ENCODE assay signal across 1 cellular context in genomic region chr17:18260332-18261145, GRCh38.
A peak's percentile ranks its signal among the peaks of the same experiment; 100 is the strongest.
TF ChIP-seq lines count a peak whose summit lies in the region.

A gene with protein sequence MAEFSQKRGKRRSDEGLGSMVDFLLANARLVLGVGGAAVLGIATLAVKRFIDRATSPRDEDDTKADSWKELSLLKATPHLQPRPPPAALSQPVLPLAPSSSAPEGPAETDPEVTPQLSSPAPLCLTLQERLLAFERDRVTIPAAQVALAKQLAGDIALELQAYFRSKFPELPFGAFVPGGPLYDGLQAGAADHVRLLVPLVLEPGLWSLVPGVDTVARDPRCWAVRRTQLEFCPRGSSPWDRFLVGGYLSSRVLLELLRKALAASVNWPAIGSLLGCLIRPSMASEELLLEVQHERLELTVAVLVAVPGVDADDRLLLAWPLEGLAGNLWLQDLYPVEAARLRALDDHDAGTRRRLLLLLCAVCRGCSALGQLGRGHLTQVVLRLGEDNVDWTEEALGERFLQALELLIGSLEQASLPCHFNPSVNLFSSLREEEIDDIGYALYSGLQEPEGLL (plus strand): TSS chr17:18260662. CDS start chr17:18262721, 2,059 bp downstream.

TF ChIP-seq in GM12878, 131 proteins besides CTCF, POLR2A, EP300 and RAD21 (continued from another document and continues in another):
- TF ChIP-seq, protein P1, sequence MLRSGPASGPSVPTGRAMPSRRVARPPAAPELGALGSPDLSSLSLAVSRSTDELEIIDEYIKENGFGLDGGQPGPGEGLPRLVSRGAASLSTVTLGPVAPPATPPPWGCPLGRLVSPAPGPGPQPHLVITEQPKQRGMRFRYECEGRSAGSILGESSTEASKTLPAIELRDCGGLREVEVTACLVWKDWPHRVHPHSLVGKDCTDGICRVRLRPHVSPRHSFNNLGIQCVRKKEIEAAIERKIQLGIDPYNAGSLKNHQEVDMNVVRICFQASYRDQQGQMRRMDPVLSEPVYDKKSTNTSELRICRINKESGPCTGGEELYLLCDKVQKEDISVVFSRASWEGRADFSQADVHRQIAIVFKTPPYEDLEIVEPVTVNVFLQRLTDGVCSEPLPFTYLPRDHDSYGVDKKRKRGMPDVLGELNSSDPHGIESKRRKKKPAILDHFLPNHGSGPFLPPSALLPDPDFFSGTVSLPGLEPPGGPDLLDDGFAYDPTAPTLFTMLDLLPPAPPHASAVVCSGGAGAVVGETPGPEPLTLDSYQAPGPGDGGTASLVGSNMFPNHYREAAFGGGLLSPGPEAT (IDR thresholded peaks at IDR 0.05; ENCODE audit: low read depth) = peak; percentile 98
- no peak for TF ChIP-seq FOXK2 (IDR thresholded peaks at IDR 0.05)
- peak; percentile 38; the same call in 1 of the 2 replicates for TF ChIP-seq NKRF (conservative IDR thresholded peaks at IDR 0.05)
- TF ChIP-seq IRF4 (IDR thresholded peaks at IDR 0.05; ENCODE audit: low read depth, low read length) = no peak
- TF ChIP-seq NR2C2 (IDR thresholded peaks at IDR 0.05; ENCODE audit: borderline replicate concordance, control insufficient read depth, insufficient read length, low read depth) = no peak
- TF ChIP-seq IKZF2 (IDR thresholded peaks at IDR 0.05) = 0 out of 4 replicates have a peak, but pooled peaks of 1 of the 2 experiments have one; percentile 43
- TF ChIP-seq KDM1A (IDR thresholded peaks at IDR 0.05; ENCODE audit: borderline replicate concordance) = no peak
- TF ChIP-seq SRF (IDR thresholded peaks at IDR 0.05; ENCODE audit: low read depth in 2 of 2, low read length in 2 of 2) = no peak
- TF ChIP-seq ZNF207 (IDR thresholded peaks at IDR 0.05; ENCODE audit: borderline replicate concordance) = peak; percentile 37; the same call in 1 of the 2 replicates
- TF ChIP-seq BCLAF1 (IDR thresholded peaks at IDR 0.05) = no peak
- TF ChIP-seq USF1 (IDR thresholded peaks at IDR 0.05; ENCODE audit: borderline replicate concordance, extremely low read length, insufficient read depth, low read depth, low read length) = peak; percentile 62
- TF ChIP-seq MTA2 (IDR thresholded peaks at IDR 0.05; ENCODE audit: low read depth) = no peak
- TF ChIP-seq POU2F2 (IDR thresholded peaks at IDR 0.05; ENCODE audit: borderline replicate concordance, low read depth, low read length) = 0 out of 3 replicates have a peak, but pooled peaks have one; percentile 8
- no peak for TF ChIP-seq SMC3 (IDR thresholded peaks at IDR 0.05; ENCODE audit: borderline replicate concordance, low read length)
- no peak for TF ChIP-seq SMAD1 (IDR thresholded peaks at IDR 0.05; ENCODE audit: low read depth, partially characterized antibody)
- TF ChIP-seq YY1 (IDR thresholded peaks at IDR 0.05; ENCODE audit: low read depth, low read length) = no peak
- no peak for TF ChIP-seq NFIC (IDR thresholded peaks at IDR 0.05; ENCODE audit: low read depth, low read length)
- peak; percentile 44; the same call in 1 of the 2 replicates for TF ChIP-seq POLR2AphosphoS5 (IDR thresholded peaks at IDR 0.05; ENCODE audit: low read length)
- no peak for TF ChIP-seq CBFB (IDR thresholded peaks at IDR 0.05; ENCODE audit: low read depth)
- TF ChIP-seq ZNF622 (IDR thresholded peaks at IDR 0.05) = no peak
- no peak for TF ChIP-seq ZNF592 (IDR thresholded peaks at IDR 0.05)
- TF ChIP-seq PKNOX1 (IDR thresholded peaks at IDR 0.05) = peak; percentile 99
- TF ChIP-seq ZNF217 (IDR thresholded peaks at IDR 0.05) = 0 out of 2 replicates have a peak, but pooled peaks have one; percentile 21
- no peak for TF ChIP-seq RBBP5 (conservative IDR thresholded peaks at IDR 0.05)
- TF ChIP-seq TARDBP (IDR thresholded peaks at IDR 0.05; ENCODE audit: borderline replicate concordance) = no peak
- peak; percentile 91 for TF ChIP-seq NR2F1 (conservative IDR thresholded peaks at IDR 0.05)
- TF ChIP-seq CREB1 (IDR thresholded peaks at IDR 0.05; ENCODE audit: low read depth) = peak; percentile 83
- TF ChIP-seq, protein P2, sequence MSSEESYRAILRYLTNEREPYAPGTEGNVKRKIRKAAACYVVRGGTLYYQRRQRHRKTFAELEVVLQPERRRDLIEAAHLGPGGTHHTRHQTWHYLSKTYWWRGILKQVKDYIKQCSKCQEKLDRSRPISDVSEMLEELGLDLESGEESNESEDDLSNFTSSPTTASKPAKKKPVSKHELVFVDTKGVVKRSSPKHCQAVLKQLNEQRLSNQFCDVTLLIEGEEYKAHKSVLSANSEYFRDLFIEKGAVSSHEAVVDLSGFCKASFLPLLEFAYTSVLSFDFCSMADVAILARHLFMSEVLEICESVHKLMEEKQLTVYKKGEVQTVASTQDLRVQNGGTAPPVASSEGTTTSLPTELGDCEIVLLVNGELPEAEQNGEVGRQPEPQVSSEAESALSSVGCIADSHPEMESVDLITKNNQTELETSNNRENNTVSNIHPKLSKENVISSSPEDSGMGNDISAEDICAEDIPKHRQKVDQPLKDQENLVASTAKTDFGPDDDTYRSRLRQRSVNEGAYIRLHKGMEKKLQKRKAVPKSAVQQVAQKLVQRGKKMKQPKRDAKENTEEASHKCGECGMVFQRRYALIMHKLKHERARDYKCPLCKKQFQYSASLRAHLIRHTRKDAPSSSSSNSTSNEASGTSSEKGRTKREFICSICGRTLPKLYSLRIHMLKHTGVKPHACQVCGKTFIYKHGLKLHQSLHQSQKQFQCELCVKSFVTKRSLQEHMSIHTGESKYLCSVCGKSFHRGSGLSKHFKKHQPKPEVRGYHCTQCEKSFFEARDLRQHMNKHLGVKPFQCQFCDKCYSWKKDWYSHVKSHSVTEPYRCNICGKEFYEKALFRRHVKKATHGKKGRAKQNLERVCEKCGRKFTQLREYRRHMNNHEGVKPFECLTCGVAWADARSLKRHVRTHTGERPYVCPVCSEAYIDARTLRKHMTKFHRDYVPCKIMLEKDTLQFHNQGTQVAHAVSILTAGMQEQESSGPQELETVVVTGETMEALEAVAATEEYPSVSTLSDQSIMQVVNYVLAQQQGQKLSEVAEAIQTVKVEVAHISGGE (CRISPR knock-in tag; IDR thresholded peaks at IDR 0.05) = no peak
- no peak for TF ChIP-seq PAX5 (IDR thresholded peaks at IDR 0.05; ENCODE audit: borderline replicate concordance, low read depth, low read length)
- no peak for TF ChIP-seq RFX5 (IDR thresholded peaks at IDR 0.05; ENCODE audit: low read depth, low read length)
- no peak for TF ChIP-seq RCOR1 (conservative IDR thresholded peaks at IDR 0.05; ENCODE audit: low read depth, low read length)
- TF ChIP-seq BHLHE40 (IDR thresholded peaks at IDR 0.05; ENCODE audit: borderline replicate concordance in 1 of 2, low read depth in 2 of 2, low read length in 1 of 2) = peak; percentile 69 to 72
- TF ChIP-seq, protein P3, sequence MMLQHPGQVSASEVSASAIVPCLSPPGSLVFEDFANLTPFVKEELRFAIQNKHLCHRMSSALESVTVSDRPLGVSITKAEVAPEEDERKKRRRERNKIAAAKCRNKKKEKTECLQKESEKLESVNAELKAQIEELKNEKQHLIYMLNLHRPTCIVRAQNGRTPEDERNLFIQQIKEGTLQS (IDR thresholded peaks at IDR 0.05; ENCODE audit: borderline replicate concordance, extremely low read depth, low read depth, low read length) = no peak
- TF ChIP-seq CHD4 (IDR thresholded peaks at IDR 0.05) = no peak
- TF ChIP-seq RAD51 (IDR thresholded peaks at IDR 0.05) = no peak
